Comparison of ENCODE assay signal across 11 cellular contexts in genomic region chr15:90836296-90836871, GRCh38. TPM values are rescaled to one million over a fixed set of nuclear protein-coding genes. Genes with fewer than 3 reads are reported as not detected.
DNase-seq lines count a peak whose midpoint lies in the region; ATAC-seq and TF ChIP-seq lines count a peak whose summit lies in the region.
"Had no signal": no experiment of that assay in that cellular context is flagged by ENCODE, and none has a peak within 500 bp of the region (broad histone marks: within the 10 kb centered on the region; RNA-seq: fewer than 3 reads in every experiment).

No MANE protein-coding gene starts in this region.

- intact Hi-C loops in dorsolateral prefrontal cortex (cut with DNase I), result no loop called here

- H3K4me1 Mint-ChIP-seq in activated T-cell treated with anti-CD3 and anti-CD28 coated beads, Interleukin-2, amount 50 U/mL, for 24 hours (ENCODE audit: low read depth), result peaks cover 74% of the 10 kb centered on the region

- H3K27ac Mint-ChIP-seq in activated T-cell treated with anti-CD3 and anti-CD28 coated beads, Interleukin-2, amount 50 U/mL, for 24 hours, result peak overlapping the region; percentile 96

- no peaks in the 10 kb centered on the region for H3K27me3 ChIP-seq in dorsolateral prefrontal cortex
- H3K27me3 ChIP-seq: cardiac muscle cell, suprapubic skin had no signal

- H3K27me3 Mint-ChIP-seq in activated T-cell treated with anti-CD3 and anti-CD28 coated beads, Interleukin-2, amount 50 U/mL, for 24 hours, result no peaks in the 10 kb centered on the region

- no peaks in the 10 kb centered on the region for H3K9me3 Mint-ChIP-seq in activated T-cell treated with anti-CD3 and anti-CD28 coated beads, Interleukin-2, amount 50 U/mL, for 24 hours

- TF ChIP-seq CTCF in NB4 (IDR thresholded peaks at IDR 0.05; ENCODE audit: low read depth, low read length) (no peak), dorsolateral prefrontal cortex (IDR thresholded peaks at IDR 0.05 in 54 of 56, conservative IDR thresholded peaks at IDR 0.05 in 2 of 56; ENCODE audit: low read depth in 1 of 56, partially characterized antibody in 56 of 56) (no peak)

- TF ChIP-seq POLR2A in NB4 (IDR thresholded peaks at IDR 0.05; ENCODE audit: extremely low read depth, insufficient read length), result no peak

- peak overlapping the region; percentile 74 for H3K4me3 Mint-ChIP-seq in activated T-cell treated with anti-CD3 and anti-CD28 coated beads, Interleukin-2, amount 50 U/mL, for 24 hours

- ATAC-seq in HG02970 (IDR thresholded peaks at IDR 0.05; ENCODE audit: low FRiP score, unreplicated experiment) (no peak), HG02981 (IDR thresholded peaks at IDR 0.05; ENCODE audit: unreplicated experiment) (no peak)

- H3K36me3 Mint-ChIP-seq in activated T-cell treated with anti-CD3 and anti-CD28 coated beads, Interleukin-2, amount 50 U/mL, for 24 hours (ENCODE audit: low read depth), result peaks cover 2% of the 10 kb centered on the region

- H3K4me3 ChIP-seq in NB4 (ENCODE audit: low read depth, low read length), result no peak overlapping the region
- H3K4me3 ChIP-seq in dorsolateral prefrontal cortex, result no peak overlapping the region
- H3K4me3 ChIP-seq: cardiac muscle cell, suprapubic skin had no signal

- no peak for DNase-seq in activated T-cell treated with anti-CD3 and anti-CD28 coated beads, Interleukin-2, amount 50 U/mL, for 24 hours
- DNase-seq in activated T-cell treated with anti-CD3 and anti-CD28 coated beads, Interleukin-2, amount 50 U/mL, for 1 hour, result no peak
- DNase-seq in NB4 (ENCODE audit: low read depth) (peak; percentile 57), dermis blood vessel endothelial cell (peak; percentile 49), renal cortical epithelial cell (ENCODE audit: low read depth) (peak; percentile 40), dorsolateral prefrontal cortex (no peak)
- DNase-seq: NCI-H187 treated with DMSO at 0.1 percent for 48 hours had no signal

- H3K27ac ChIP-seq in dorsolateral prefrontal cortex, result no peak overlapping the region
- H3K27ac ChIP-seq: cardiac muscle cell, suprapubic skin had no signal

RNA-seq across cellular contexts. Expression of gene FURIN, which starts 32.0 kb away (rescaled TPM):
- 67.2 and 136 TPM in 2 replicates for total RNA-seq in dermis blood vessel endothelial cell
- total RNA-seq in renal cortical epithelial cell, result 59.2 and 124 TPM in 2 replicates
- total RNA-seq in dorsolateral prefrontal cortex, result 10 to 100 TPM; 28.0 to 73.1 (median 40.8) TPM

RNA-seq across cellular contexts. Expression of gene FES, which starts 47.9 kb away (rescaled TPM):
- total RNA-seq in dermis blood vessel endothelial cell (110 and 134 TPM in 2 replicates), renal cortical epithelial cell (3.3 and 7.1 TPM in 2 replicates), dorsolateral prefrontal cortex (10 to 100 TPM in 95 of 120 experiments, 1 to 10 TPM in 25; 5.3 to 39.5 (median 13.8) TPM)

Comparison
In these comparisons a context has a peak if more than half of its experiments do, and no peak if none do; other contexts are left out.
1. DNase-seq: peak in NB4 (single experiment), dermis blood vessel endothelial cell (single experiment) and renal cortical epithelial cell (single experiment); none in activated T-cell treated with anti-CD3 and anti-CD28 coated beads, Interleukin-2, amount 50 U/mL, for 24 hours (single experiment), activated T-cell treated with anti-CD3 and anti-CD28 coated beads, Interleukin-2, amount 50 U/mL, for 1 hour (single experiment) and dorsolateral prefrontal cortex (0 of 10).